ENCODE assay signal across 1 cellular context in genomic region chr2:19035238-19035637, GRCh38.
TF ChIP-seq lines count a peak whose summit lies in the region.

No MANE protein-coding gene starts in this region.

TF ChIP-seq in GM23338, 12 proteins besides CTCF, POLR2A, EP300 and RAD21 (continued from another document):
- TF ChIP-seq ZNF462 (CRISPR knock-in tag; IDR thresholded peaks at IDR 0.05) (no peak), NANOG (IDR thresholded peaks at IDR 0.05; ENCODE audit: borderline replicate concordance) (no peak), REST (IDR thresholded peaks at IDR 0.05; ENCODE audit: unreplicated experiment) (no peak)
